Comparison of ENCODE assay signal across 13 cellular contexts in genomic region chr2:101380376-101380775, GRCh38. TPM values are rescaled to one million over a fixed set of nuclear protein-coding genes. Genes with fewer than 3 reads are reported as not detected.
DNase-seq lines count a peak whose midpoint lies in the region; ATAC-seq and TF ChIP-seq lines count a peak whose summit lies in the region.
"Had no signal": no experiment of that assay in that cellular context is flagged by ENCODE, and none has a peak within 500 bp of the region (broad histone marks: within the 10 kb centered on the region; RNA-seq: fewer than 3 reads in every experiment).

No MANE protein-coding gene starts in this region.

- H3K36me3 ChIP-seq in RWPE2 (ENCODE audit: low read depth): peaks cover 17% of the 10 kb centered on the region
- H3K36me3 ChIP-seq in psoas muscle (ENCODE audit: insufficient read depth in 1 of 2, low read depth in 1 of 2): no peaks in the 10 kb centered on the region
- no peaks in the 10 kb centered on the region for H3K36me3 ChIP-seq in BE2C

- H3K27ac ChIP-seq in RWPE2 (ENCODE audit: poor library complexity, severe bottlenecking): peak overlapping the region; percentile 48
- H3K27ac ChIP-seq in psoas muscle: no peak overlapping the region

- DNase-seq in H4 (ENCODE audit: low spot score): peak; percentile 37
- DNase-seq in RWPE2 (ENCODE audit: low spot score): peak; percentile 89
- peak; percentile 85 for DNase-seq in fibroblast of villous mesenchyme (ENCODE audit: low read depth)
- peak; percentile 64 to 75 for DNase-seq in psoas muscle
- no peak for DNase-seq in SKM-1 (lab: John Stamatoyannopoulos, UW; ENCODE audit: unreplicated experiment)
- no peak for DNase-seq in inferior parietal cortex (ENCODE audit: extremely low spot score)
- DNase-seq in NK-92 treated with Interleukin-12 subunit alpha and Interleukin-12 subunit beta, amount 100 ng/mL, for 24 hours (lab: John Stamatoyannopoulos, UW): no peak
- no peak for DNase-seq in BE2C
- DNase-seq: Calu3, NCI-H524 treated with DMSO at 0.1 percent for 48 hours, SW 1271 had no signal

- H3K4me3 ChIP-seq in RWPE2 (ENCODE audit: severe bottlenecking) (no peak overlapping the region), fibroblast of villous mesenchyme (ENCODE audit: low read depth, low read length) (no peak overlapping the region), psoas muscle (no peak overlapping the region), BE2C (ENCODE audit: low read depth, low read length) (no peak overlapping the region)

- 35 to 55% (median 44%) methylated on average over 11 of the region's 11 CpGs for WGBS in psoas muscle, 3 donors

- peaks cover 12% of the 10 kb centered on the region for H3K4me1 ChIP-seq in RWPE2 (ENCODE audit: insufficient read depth, poor library complexity, severe bottlenecking)
- H3K4me1 ChIP-seq in psoas muscle: no peaks in the 10 kb centered on the region
- H3K4me1 ChIP-seq in BE2C: no peaks in the 10 kb centered on the region

- no peaks in the 10 kb centered on the region for H3K27me3 ChIP-seq in RWPE2 (ENCODE audit: insufficient read depth, poor library complexity, severe bottlenecking)
- peaks cover 0 to 38% (median 8%) of the 10 kb centered on the region in 3 donors for H3K27me3 ChIP-seq in psoas muscle (ENCODE audit: insufficient read depth in 3 of 3, low read length in 2 of 3)
- H3K27me3 ChIP-seq in BE2C: no peaks in the 10 kb centered on the region; the same call in 1 of the 2 replicates

- TF ChIP-seq CTCF in RWPE2 (IDR thresholded peaks at IDR 0.05; ENCODE audit: poor library complexity, severe bottlenecking): no peak
- no peak for TF ChIP-seq CTCF in fibroblast of villous mesenchyme (IDR thresholded peaks at IDR 0.05; ENCODE audit: insufficient read depth, low read depth, low read length)
- TF ChIP-seq CTCF in psoas muscle (IDR thresholded peaks at IDR 0.05): no peak
- no peak for TF ChIP-seq CTCF in BE2C (IDR thresholded peaks at IDR 0.05; ENCODE audit: low read depth, low read length)

- ATAC-seq in RWPE2 (ENCODE audit: low read depth) (peak; percentile 99), psoas muscle (peak in 3 of 4 donors; percentile 67)

- H3K9me3 ChIP-seq in RWPE2 (ENCODE audit: severe bottlenecking): no peaks in the 10 kb centered on the region
- no peaks in the 10 kb centered on the region for H3K9me3 ChIP-seq in psoas muscle
- no peaks in the 10 kb centered on the region for H3K9me3 ChIP-seq in BE2C

- intact Hi-C loops in psoas muscle (cut with DNase I): no loop called here

RNA-seq across cellular contexts. Expression of gene CREG2, which starts 6.9 kb away (rescaled TPM):
- total RNA-seq in H4 (2014; rRNA removed; shearing (Covaris generic)): not detected in 2 replicates
- not detected in 2 replicates for total RNA-seq in fibroblast of villous mesenchyme
- under 1 TPM in 2 of 4 donors, not detected in 2; 0.13 to 0.34 TPM for total RNA-seq in psoas muscle
- polyA plus RNA-seq in psoas muscle: under 1 TPM in 2 of 3 donors, not detected in 1; 0.04 to 0.07 TPM
- polyA plus RNA-seq in BE2C (2012; ENCODE audit: insufficient read depth, insufficient read length, low read depth): not detected
- total RNA-seq: activated CD8-positive, alpha-beta memory T cell treated with anti-CD3 and anti-CD28 coated beads for 36 hours; lower leg skin had no signal

Comparison
In these comparisons a context has a peak if more than half of its experiments do, and no peak if none do; other contexts are left out.
1. DNase-seq: peak in H4 (single experiment), RWPE2 (single experiment), fibroblast of villous mesenchyme (single experiment) and psoas muscle (2 of 2); none in SKM-1 (single experiment), inferior parietal cortex (single experiment), NK-92 treated with Interleukin-12 subunit alpha and Interleukin-12 subunit beta, amount 100 ng/mL, for 24 hours (single experiment) and BE2C (single experiment).